ENCODE assay signal across 32 cellular contexts in genomic region chr7:132457658-132458057, GRCh38.
"Had no signal": no experiment of that assay in that cellular context is flagged by ENCODE, and none has a peak within 500 bp of the region (broad histone marks: within the 10 kb centered on the region; RNA-seq: fewer than 3 reads in every experiment).

No MANE protein-coding gene starts in this region.

- H2AFZ ChIP-seq: neural progenitor cell had no signal

- H3K36me3 Mint-ChIP-seq: immature natural killer cell; mesothelial cell of epicardium; naive B cell; natural killer cell; neural progenitor cell; stimulated activated naive B cell treated with anti-CD40 and anti-IgM and Interleukin-4, amounts not matched to agents 10 μg/mL and 1 μg/mL and 100 μg/mL, for 72 hours had no signal

- DNase-seq: hippocampal formation; immature natural killer cell; kidney; left colon; left lung; mesendoderm; naive B cell; natural killer cell; nephron progenitor cell; occipital lobe; ovary; retina; right cardiac atrium; stimulated activated CD4-positive, alpha-beta T cell treated with anti-CD3 and anti-CD28 coated beads, Interleukin-12 subunit alpha, Interleukin-12 subunit beta, amount 100 ng/mL, for 4 hours; stimulated activated CD4-positive, alpha-beta T cell treated with anti-CD3 and anti-CD28 coated beads, Interleukin-15, amount 100 ng/mL, for 24 hours; stimulated activated CD4-positive, alpha-beta T cell treated with anti-CD3 and anti-CD28 coated beads, Interleukin-2, amount 100 ng/mL, for 24 hours; stimulated activated CD4-positive, alpha-beta T cell treated with anti-CD3 and anti-CD28 coated beads, Interleukin-4, amount 100 ng/mL, for 1 hour; stimulated activated naive B cell treated with anti-CD40 and anti-IgM and Interleukin-4, amounts not matched to agents 10 μg/mL and 1 μg/mL and 100 μg/mL, for 72 hours; stimulated activated naive CD8-positive, alpha-beta T cell treated with anti-CD3 and anti-CD28 coated beads, Interleukin-15, Interleukin-2, amounts not matched to agents 100 U/mL and 50 U/mL, for 24 hours; stomach; testis; thyroid gland; transverse colon; upper lobe of left lung had no signal

- H3K9ac ChIP-seq: neural progenitor cell had no signal

- H3K4me2 ChIP-seq: neural progenitor cell had no signal

- H3K36me3 ChIP-seq: left lung, neural progenitor cell, neutrophil, ovary, prostate gland, stomach, thyroid gland, transverse colon, upper lobe of left lung, vagina had no signal

- H3K27ac ChIP-seq: left lung, neural progenitor cell, neutrophil, ovary, prostate gland, skin epidermis, stomach, testis, thyroid gland, transverse colon, upper lobe of left lung, vagina had no signal

- H3K27me3 ChIP-seq: left lung, neural progenitor cell, neutrophil, ovary, testis, thyroid gland, transverse colon, upper lobe of left lung, vagina had no signal

- H3K9me3 Mint-ChIP-seq: mesothelial cell of epicardium; natural killer cell; nephron progenitor cell; neural progenitor cell; stimulated activated naive B cell treated with anti-CD40 and anti-IgM and Interleukin-4, amounts not matched to agents 10 μg/mL and 1 μg/mL and 100 μg/mL, for 72 hours had no signal

- H3K4me3 Mint-ChIP-seq: mesothelial cell of epicardium; naive B cell; nephron progenitor cell; neural progenitor cell; stimulated activated naive B cell treated with anti-CD40 and anti-IgM and Interleukin-4, amounts not matched to agents 10 μg/mL and 1 μg/mL and 100 μg/mL, for 72 hours had no signal

- H3K9me3 ChIP-seq: left lung, neutrophil, ovary, prostate gland, stomach, testis, thyroid gland, transverse colon, upper lobe of left lung, vagina had no signal

- H3K27me3 Mint-ChIP-seq: stimulated activated naive B cell treated with anti-CD40 and anti-IgM and Interleukin-4, amounts not matched to agents 10 μg/mL and 1 μg/mL and 100 μg/mL, for 72 hours had no signal

- H3K4me1 Mint-ChIP-seq: mesothelial cell of epicardium, naive B cell had no signal

- H3K4me3 ChIP-seq: left lung, lung, neural progenitor cell, ovary, prostate gland, skin epidermis, stomach, testis, thyroid gland, transverse colon, upper lobe of left lung, vagina had no signal

- H3K27ac Mint-ChIP-seq: mesothelial cell of epicardium; nephron progenitor cell; neural progenitor cell; stimulated activated naive B cell treated with anti-CD40 and anti-IgM and Interleukin-4, amounts not matched to agents 10 μg/mL and 1 μg/mL and 100 μg/mL, for 72 hours had no signal

- H3K4me1 ChIP-seq: left lung, prostate gland, stomach, testis, thyroid gland, transverse colon, upper lobe of left lung, vagina had no signal

- ATAC-seq: left colon; left lung; natural killer cell; right cardiac atrium; sciatic nerve; stimulated activated naive B cell treated with anti-CD40 and anti-IgM and Interleukin-4, amounts not matched to agents 10 μg/mL and 1 μg/mL and 100 μg/mL, for 72 hours; stimulated activated naive CD8-positive, alpha-beta T cell treated with anti-CD3 and anti-CD28 coated beads, Interleukin-15, Interleukin-2, amounts not matched to agents 100 U/mL and 50 U/mL, for 24 hours had no signal
